In genomic region chr17:43719578-43719977, GRCh38 we compare ENCODE assay signal across 13 cellular contexts. TPM values are rescaled to one million over a fixed set of nuclear protein-coding genes. Genes with fewer than 3 reads are reported as not detected.
DNase-seq lines count a peak whose midpoint lies in the region; ATAC-seq, FAIRE-seq and TF ChIP-seq lines count a peak whose summit lies in the region.
"Had no signal": no experiment of that assay in that cellular context is flagged by ENCODE, and none has a peak within 500 bp of the region (broad histone marks: within the 10 kb centered on the region; RNA-seq: fewer than 3 reads in every experiment).

No MANE protein-coding gene starts in this region.

- H2BK20ac ChIP-seq in H1 (ENCODE audit: low read length), result no peak overlapping the region

- ATAC-seq in stimulated activated memory B cell treated with anti-CD40 and anti-IgM and Interleukin-4, amounts not matched to agents 10 μg/mL and 1 μg/mL and 100 μg/mL, for 72 hours, result no peak

- H3K9me3 Mint-ChIP-seq in T-helper 2 cell treated with Interferon-gamma antibody and Interleukin-4, amounts not matched to agents 5 μg/mL and 100 μg/mL, for 36 hours, result no peaks in the 10 kb centered on the region
- H3K9me3 Mint-ChIP-seq in stimulated activated memory B cell treated with anti-CD40 and anti-IgM and Interleukin-4, amounts not matched to agents 10 μg/mL and 1 μg/mL and 100 μg/mL, for 72 hours, result no peaks in the 10 kb centered on the region

- peak overlapping the region; percentile 100 for H3K27ac Mint-ChIP-seq in T-helper 2 cell treated with Interferon-gamma antibody and Interleukin-4, amounts not matched to agents 5 μg/mL and 100 μg/mL, for 36 hours
- H3K27ac Mint-ChIP-seq in stimulated activated memory B cell treated with anti-CD40 and anti-IgM and Interleukin-4, amounts not matched to agents 10 μg/mL and 1 μg/mL and 100 μg/mL, for 72 hours, result peak overlapping the region; percentile 98

- H2BK12ac ChIP-seq in H1 (ENCODE audit: low read depth, low read length), result no peak overlapping the region

- H3K4me3 Mint-ChIP-seq in T-helper 2 cell treated with Interferon-gamma antibody and Interleukin-4, amounts not matched to agents 5 μg/mL and 100 μg/mL, for 36 hours, result peak overlapping the region; percentile 97
- peak overlapping the region; percentile 98 for H3K4me3 Mint-ChIP-seq in stimulated activated memory B cell treated with anti-CD40 and anti-IgM and Interleukin-4, amounts not matched to agents 10 μg/mL and 1 μg/mL and 100 μg/mL, for 72 hours

- no peak overlapping the region for H3K18ac ChIP-seq in H1 (ENCODE audit: extremely low read depth, low read length)

- H4K91ac ChIP-seq in H1 (replicated peaks; ENCODE audit: insufficient read length, low read length), result no peak overlapping the region

- no peak overlapping the region for H3K27ac ChIP-seq in H1 (ENCODE audit: low read depth, low read length)

- TF ChIP-seq POLR2A in H1 (IDR thresholded peaks at IDR 0.05; ENCODE audit: control extremely low read depth in 1 of 2, low read depth in 2 of 2, low read length in 2 of 2), result no peak

- H2AFZ ChIP-seq in H1 (ENCODE audit: low read length), result no peak overlapping the region

- peaks cover 4 to 9% (median 6%) of the 10 kb centered on the region in 4 experiments; a peak in 6 of 7 replicates for H3K27me3 ChIP-seq in H1 (replicated peaks in 1 of 4; ENCODE audit: control insufficient read depth in 3 of 4, extremely low read depth in 1 of 4, insufficient read depth in 3 of 4, low read length in 3 of 4)

- POLR2A ChIA-PET in H1 (lab: Charles Lee; ENCODE audit: partially characterized antibody), result no interaction called here

- H3K36me3 Mint-ChIP-seq in T-helper 2 cell treated with Interferon-gamma antibody and Interleukin-4, amounts not matched to agents 5 μg/mL and 100 μg/mL, for 36 hours (ENCODE audit: low read depth), result peaks cover 6% of the 10 kb centered on the region
- H3K36me3 Mint-ChIP-seq in stimulated activated memory B cell treated with anti-CD40 and anti-IgM and Interleukin-4, amounts not matched to agents 10 μg/mL and 1 μg/mL and 100 μg/mL, for 72 hours, result no peaks in the 10 kb centered on the region

- H2BK15ac ChIP-seq in H1 (ENCODE audit: low read length), result peak overlapping the region; percentile 72; the same call in 1 of the 2 replicates

- H4K8ac ChIP-seq in H1 (ENCODE audit: extremely low read depth, insufficient read depth, low read length), result no peak overlapping the region

- H4K20me1 ChIP-seq in H1 (replicated peaks in 1 of 2; ENCODE audit: control insufficient read depth in 1 of 2, insufficient read depth in 2 of 2, low read length in 2 of 2), result no peaks in the 10 kb centered on the region

- no peak for TF ChIP-seq RAD21 in H1 (IDR thresholded peaks at IDR 0.05 in 1 of 2, conservative IDR thresholded peaks at IDR 0.05 in 1 of 2; ENCODE audit: low read depth in 2 of 2, low read length in 2 of 2)

- no peak overlapping the region for H3K14ac ChIP-seq in H1 (ENCODE audit: insufficient read length)

- H3K36me3 ChIP-seq in H1 (ENCODE audit: control insufficient read depth in 2 of 4, insufficient read depth in 4 of 4, low read length in 3 of 4), result no peaks in the 10 kb centered on the region

- CTCF ChIA-PET in H1 (lab: Charles Lee; ENCODE audit: partially characterized antibody), result interaction anchor here (0.6 to 1.1 kb wide), 2 partner anchors 41 to 48 kb away, joined by 3 read pairs; no protein-coding TSS in a partner anchor

- no peak overlapping the region for H2BK120ac ChIP-seq in H1 (replicated peaks; ENCODE audit: low read depth, low read length)

- FAIRE-seq in H1 (lab: Jason Lieb, UNC) (no peak), GM19239 (lab: Jason Lieb, UNC) (no peak)

- TF ChIP-seq CTCF in H1 (IDR thresholded peaks at IDR 0.05; ENCODE audit: control extremely low read depth in 1 of 3, insufficient read depth in 1 of 3, low read depth in 1 of 3, low read length in 3 of 3), result no peak

- peaks cover 26% of the 10 kb centered on the region for H3K27me3 Mint-ChIP-seq in T-helper 2 cell treated with Interferon-gamma antibody and Interleukin-4, amounts not matched to agents 5 μg/mL and 100 μg/mL, for 36 hours (ENCODE audit: low read depth)
- H3K27me3 Mint-ChIP-seq in stimulated activated memory B cell treated with anti-CD40 and anti-IgM and Interleukin-4, amounts not matched to agents 10 μg/mL and 1 μg/mL and 100 μg/mL, for 72 hours, result peaks cover 8% of the 10 kb centered on the region

- no peak overlapping the region for H3K4me3 ChIP-seq in H1 (ENCODE audit: extremely low read depth in 1 of 4, insufficient read depth in 2 of 4, low read depth in 3 of 4, low read length in 4 of 4)

- no peaks in the 10 kb centered on the region for H3K79me2 ChIP-seq in H1 (ENCODE audit: control insufficient read depth in 1 of 2, insufficient read depth in 2 of 2, low read length in 2 of 2)

- H3K23ac ChIP-seq in H1 (ENCODE audit: insufficient read length), result no peak overlapping the region

- WGBS in H1 (ENCODE audit: extremely low coverage in 1 of 2, insufficient coverage in 1 of 2, insufficient read length in 1 of 2, insufficient replicate concordance in 2 of 2, low coverage in 1 of 2, low lambda C conversion rate in 2 of 2, missing lambda C conversion rate in 1 of 2), 2 experiments, result 84% methylated on average over 3 of the region's 3 CpGs; no CpG with 5 or more reads in 1 of the 2 experiments

- no peaks in the 10 kb centered on the region for H3K79me1 ChIP-seq in H1 (ENCODE audit: low read depth, low read length)

- no peaks in the 10 kb centered on the region for H3K9me3 ChIP-seq in H1 (ENCODE audit: insufficient read depth in 2 of 2, low read depth in 1 of 2, low read length in 1 of 2)
- H3K9me3 ChIP-seq: SK-N-SH had no signal

- peaks cover 5% of the 10 kb centered on the region; the same call in 1 of the 2 replicates for H3K23me2 ChIP-seq in H1 (ENCODE audit: low read depth, low read length)

- H4K5ac ChIP-seq in H1 (ENCODE audit: insufficient read length, low read depth, low read length), result no peak overlapping the region

- peaks cover 0 to 3% (median 1%) of the 10 kb centered on the region in 4 experiments; a peak in 3 of 7 replicates for H3K4me1 ChIP-seq in H1 (replicated peaks in 1 of 4; ENCODE audit: control insufficient read depth in 3 of 4, insufficient read depth in 4 of 4, low read length in 3 of 4)

- peaks cover 13% of the 10 kb centered on the region for H3K4me1 Mint-ChIP-seq in T-helper 2 cell treated with Interferon-gamma antibody and Interleukin-4, amounts not matched to agents 5 μg/mL and 100 μg/mL, for 36 hours (ENCODE audit: low read depth)
- H3K4me1 Mint-ChIP-seq in stimulated activated memory B cell treated with anti-CD40 and anti-IgM and Interleukin-4, amounts not matched to agents 10 μg/mL and 1 μg/mL and 100 μg/mL, for 72 hours, result peaks cover 15% of the 10 kb centered on the region

- no peak overlapping the region for H3K56ac ChIP-seq in H1 (replicated peaks; ENCODE audit: insufficient read length, low read depth, low read length)

- H3K4ac ChIP-seq in H1 (replicated peaks; ENCODE audit: insufficient read length, low read depth, low read length), result no peak overlapping the region

- no peak overlapping the region for H3K9ac ChIP-seq in H1 (replicated peaks in 1 of 4; ENCODE audit: extremely low read depth in 1 of 4, low read depth in 3 of 4, low read length in 3 of 4)

- no peak for DNase-seq in T-helper 2 cell treated with Interferon-gamma antibody and Interleukin-4, amounts not matched to agents 5 μg/mL and 100 μg/mL, for 36 hours (ENCODE audit: low spot score)
- DNase-seq in T-helper 2 cell, result no peak
- peak; percentile 37 for DNase-seq in SIG-M5 (lab: John Stamatoyannopoulos, UW)
- DNase-seq in H1 (ENCODE audit: low read depth in 1 of 2, low spot score in 2 of 2), result no peak
- DNase-seq in H4 (ENCODE audit: low spot score), result no peak
- no peak for DNase-seq in GM19239 (ENCODE audit: insufficient read length, low spot score)
- no peak for DNase-seq in amniotic stem cell (lab: John Stamatoyannopoulos, UW)
- DNase-seq: 8988T, left colon, NCI-H2171 treated with DMSO at 0.1 percent for 48 hours, SK-N-SH had no signal

- H2AK5ac ChIP-seq in H1 (ENCODE audit: low read depth, low read length), result no peak overlapping the region

- H2BK5ac ChIP-seq in H1 (ENCODE audit: low read depth, low read length), result no peak overlapping the region

- H3K4me2 ChIP-seq in H1 (ENCODE audit: insufficient read depth in 1 of 2, low read depth in 2 of 2, low read length in 2 of 2), result peak overlapping the region in 1 of 2 experiments; percentile 60; a peak in 1 of 4 replicates

- TF ChIP-seq EP300 in H1 (IDR thresholded peaks at IDR 0.05; ENCODE audit: borderline replicate concordance in 1 of 2, low read depth in 2 of 2, low read length in 2 of 2), result no peak

RNA-seq across cellular contexts. Expression of gene SOST, which starts 39.0 kb away (rescaled TPM):
- not detected in 2 replicates for total RNA-seq in H1 (2021; fragmentation: NEBNext Ultra II Directional; extraction: Animal tissue kit (Norgen Biotek cat#: 25700))
- polyA plus RNA-seq in H1 (2011; rRNA removed), result 0.08 and 0.25 TPM in 2 replicates
- 0.19 TPM for polyA plus RNA-seq in H1 (2011; cell fraction: cytosol; rRNA removed)
- 0.14 TPM for polyA plus RNA-seq in H1 (2011; cell fraction: nucleus; rRNA removed)
- polyA plus RNA-seq in H1 (2012, experiment 1 of 2), result 0.12 to 0.27 TPM (median 0.15 TPM) in 4 replicates
- 0.21 TPM for polyA plus RNA-seq in H1 (2012, experiment 2 of 2)
- polyA plus RNA-seq in H1 (2013, experiment 1 of 2), result 0.08 TPM
- 0.09 TPM for polyA plus RNA-seq in H1 (2013, experiment 2 of 2)
- not detected in 2 replicates for polyA minus RNA-seq in H1 (2011; rRNA and poly(A)+ RNA removed)
- not detected for polyA minus RNA-seq in H1 (2011; cell fraction: cytosol; rRNA and poly(A)+ RNA removed)
- polyA minus RNA-seq in H1 (2011; cell fraction: nucleus; rRNA and poly(A)+ RNA removed), result not detected
- total RNA-seq in H4 (2014; rRNA removed; shearing (Covaris generic)), result 4.2 and 6.1 TPM in 2 replicates
- total RNA-seq: epithelial cell of proximal tubule, left colon had no signal
- polyA plus RNA-seq: SK-N-SH had no signal

RNA-seq across cellular contexts. Expression of gene MEOX1, which starts 57.9 kb away (rescaled TPM):
- not detected in 2 replicates for total RNA-seq in H1 (2021; fragmentation: NEBNext Ultra II Directional; extraction: Animal tissue kit (Norgen Biotek cat#: 25700))
- 0.03 TPM in 1 of 2 replicates, not detected in the other for polyA plus RNA-seq in H1 (2011; rRNA removed)
- not detected for polyA plus RNA-seq in H1 (2011; cell fraction: cytosol; rRNA removed)
- 0.07 TPM for polyA plus RNA-seq in H1 (2011; cell fraction: nucleus; rRNA removed)
- polyA plus RNA-seq in H1 (2012, experiment 1 of 2), result 0.11 to 0.12 TPM in 2 of 4 replicates, not detected in the others
- not detected for polyA plus RNA-seq in H1 (2012, experiment 2 of 2)
- polyA plus RNA-seq in H1 (2013, experiment 1 of 2), result 0.04 TPM
- 0.11 TPM for polyA plus RNA-seq in H1 (2013, experiment 2 of 2)
- not detected in 2 replicates for polyA minus RNA-seq in H1 (2011; rRNA and poly(A)+ RNA removed)
- not detected for polyA minus RNA-seq in H1 (2011; cell fraction: cytosol; rRNA and poly(A)+ RNA removed)
- 0.20 TPM for polyA minus RNA-seq in H1 (2011; cell fraction: nucleus; rRNA and poly(A)+ RNA removed)
- not detected in 2 replicates for total RNA-seq in H4 (2014; rRNA removed; shearing (Covaris generic))
- total RNA-seq: epithelial cell of proximal tubule had no signal

RNA-seq across cellular contexts. Expression of gene DUSP3, which starts 59.2 kb away (rescaled TPM):
- total RNA-seq in H1 (2021; fragmentation: NEBNext Ultra II Directional; extraction: Animal tissue kit (Norgen Biotek cat#: 25700)), result 21.2 and 21.4 TPM in 2 replicates
- polyA plus RNA-seq in H1 (2011; rRNA removed), result 15.1 and 19.9 TPM in 2 replicates
- polyA plus RNA-seq in H1 (2011; cell fraction: cytosol; rRNA removed), result 18.8 TPM
- polyA plus RNA-seq in H1 (2011; cell fraction: nucleus; rRNA removed), result 27.1 TPM
- 12.9 to 15.0 TPM (median 13.8 TPM) in 4 replicates for polyA plus RNA-seq in H1 (2012, experiment 1 of 2)
- 9.8 TPM for polyA plus RNA-seq in H1 (2012, experiment 2 of 2)
- polyA plus RNA-seq in H1 (2013, experiment 1 of 2), result 21.3 TPM
- polyA plus RNA-seq in H1 (2013, experiment 2 of 2), result 19.4 TPM
- polyA minus RNA-seq in H1 (2011; rRNA and poly(A)+ RNA removed), result 21.2 and 27.2 TPM in 2 replicates
- polyA minus RNA-seq in H1 (2011; cell fraction: cytosol; rRNA and poly(A)+ RNA removed), result 16.0 TPM
- polyA minus RNA-seq in H1 (2011; cell fraction: nucleus; rRNA and poly(A)+ RNA removed), result 16.2 TPM
- 34.3 and 37.3 TPM in 2 replicates for total RNA-seq in H4 (2014; rRNA removed; shearing (Covaris generic))
